10 cellular contexts compared by ENCODE assay signal in the genomic region with DNA sequence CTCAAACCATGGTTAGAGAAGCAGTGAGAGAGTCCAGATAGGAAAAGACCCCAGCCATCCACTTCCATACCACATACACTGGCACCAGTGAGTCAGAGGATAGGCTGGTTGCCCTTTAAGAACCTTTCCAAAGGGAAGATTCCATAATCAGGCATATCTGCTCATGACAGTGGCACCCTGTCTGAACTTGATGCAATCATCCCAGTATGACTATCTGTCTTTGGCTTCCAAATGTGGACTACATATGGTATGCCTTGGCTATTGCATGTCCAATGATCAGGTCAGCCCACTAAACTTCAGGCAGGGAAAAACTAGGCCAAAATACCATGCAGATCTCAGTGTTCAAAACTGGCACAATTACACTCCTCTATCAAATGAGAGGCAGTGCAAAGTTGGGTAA. TPM values are rescaled to one million over a fixed set of nuclear protein-coding genes. Genes with fewer than 3 reads are reported as not detected.
A peak's percentile ranks its signal among the peaks of the same experiment; 100 is the strongest.
DNase-seq lines count a peak whose midpoint lies in the region; ATAC-seq and TF ChIP-seq lines count a peak whose summit lies in the region.
"Had no signal": no experiment of that assay in that cellular context is flagged by ENCODE, and none has a peak within 500 bp of the region (broad histone marks: within the 10 kb centered on the region; RNA-seq: fewer than 3 reads in every experiment).

No MANE protein-coding gene starts in this region.

- CTCF ChIA-PET in HEK293 (lab: Yijun Ruan, JAX): no interaction called here

- intact Hi-C loops in lower lobe of right lung (cut with DNase I) (no loop called here), tibial artery (cut with DNase I; ENCODE audit: low total_unique reads) (no loop called here)

- no peak for ATAC-seq in lower lobe of right lung
- ATAC-seq in HG02763 (IDR thresholded peaks at IDR 0.05; ENCODE audit: unreplicated experiment): no peak

- POLR2A ChIA-PET in HEK293 (lab: Yijun Ruan, JAX): no interaction called here

- no peak for TF ChIP-seq CTCF in HEK293 (tag by site-specific recombination; IDR thresholded peaks at IDR 0.05)
- TF ChIP-seq CTCF in cardiac fibroblast (IDR thresholded peaks at IDR 0.05; ENCODE audit: low read depth, low read length): no peak
- no peak for TF ChIP-seq CTCF in lower lobe of right lung (IDR thresholded peaks at IDR 0.05)
- no peak for TF ChIP-seq CTCF in tibial artery (IDR thresholded peaks at IDR 0.05)

- H3K4me1 ChIP-seq in HEK293 (ENCODE audit: control insufficient read depth, insufficient read depth, low read length) (no peaks in the 10 kb centered on the region), lower lobe of right lung (peaks cover 28% of the 10 kb centered on the region), tibial artery (peaks cover 0 to 30% (median 19%) of the 10 kb centered on the region in 4 donors)

- H3K27me3 ChIP-seq in lower lobe of right lung (ENCODE audit: low read depth) (no peaks in the 10 kb centered on the region), tibial artery (no peaks in the 10 kb centered on the region)
- H3K27me3 ChIP-seq: tibial nerve had no signal

- peak; percentile 32 to 42 for DNase-seq in cardiac fibroblast (ENCODE audit: low read depth in 2 of 2)
- no peak for DNase-seq in lower lobe of right lung
- DNase-seq in tibial artery: no peak
- DNase-seq in NCI-H146 treated with DMSO at 0.1 percent for 48 hours (lab: John Stamatoyannopoulos, UW; ENCODE audit: unreplicated experiment): no peak
- DNase-seq in COR-L47 (lab: John Stamatoyannopoulos, UW): no peak
- DNase-seq: MM.1S, NCI-H524 had no signal

- no peaks in the 10 kb centered on the region for H3K9me3 ChIP-seq in HEK293 (ENCODE audit: control insufficient read depth, insufficient read depth, low read depth, low read length)
- H3K9me3 ChIP-seq in lower lobe of right lung: no peaks in the 10 kb centered on the region
- no peaks in the 10 kb centered on the region for H3K9me3 ChIP-seq in tibial artery
- H3K9me3 ChIP-seq: tibial nerve had no signal

- H3K4me3 ChIP-seq in HEK293 (ENCODE audit: low read depth, low read length): no peak overlapping the region
- H3K4me3 ChIP-seq in cardiac fibroblast (replicated peaks in 1 of 2; ENCODE audit: low read depth in 2 of 2, low read length in 2 of 2): no peak overlapping the region
- peak overlapping the region; percentile 15 for H3K4me3 ChIP-seq in lower lobe of right lung
- no peak overlapping the region for H3K4me3 ChIP-seq in tibial artery

- H3K27ac ChIP-seq in HEK293 (ENCODE audit: extremely low read depth, low read depth, low read length): no peak overlapping the region
- H3K27ac ChIP-seq in lower lobe of right lung: peak overlapping the region; percentile 82
- peak overlapping the region; percentile 86 to 94 for H3K27ac ChIP-seq in tibial artery

- H3K36me3 ChIP-seq in HEK293 (ENCODE audit: control insufficient read depth in 2 of 2, insufficient read depth in 1 of 2, low read length in 2 of 2) (no peaks in the 10 kb centered on the region), lower lobe of right lung (no peaks in the 10 kb centered on the region), tibial artery (no peaks in the 10 kb centered on the region)
- H3K36me3 ChIP-seq: tibial nerve had no signal

TF ChIP-seq in HEK293, 187 proteins besides CTCF, POLR2A, EP300 and RAD21 (continues in another document):
- no peak for TF ChIP-seq ZNF677 (tag by site-specific recombination; IDR thresholded peaks at IDR 0.05)
- no peak for TF ChIP-seq ZNF610 (tag by site-specific recombination; IDR thresholded peaks at IDR 0.05; ENCODE audit: borderline replicate concordance)
- TF ChIP-seq ZNF600 (tag by site-specific recombination; IDR thresholded peaks at IDR 0.05): peak; percentile 37; the same call in 1 of the 2 replicates
- TF ChIP-seq ZNF777 (tag by site-specific recombination; IDR thresholded peaks at IDR 0.05; ENCODE audit: borderline replicate concordance): no peak
- no peak for TF ChIP-seq ZNF426 (tag by site-specific recombination; IDR thresholded peaks at IDR 0.05)
- peak; percentile 33; the same call in 1 of the 2 replicates for TF ChIP-seq ZBTB17 (tag by site-specific recombination; IDR thresholded peaks at IDR 0.05)
- TF ChIP-seq ZNF626 (tag by site-specific recombination; IDR thresholded peaks at IDR 0.05): no peak
- no peak for TF ChIP-seq ZNF114 (tag by site-specific recombination; IDR thresholded peaks at IDR 0.05)
- no peak for TF ChIP-seq ZNF146 (tag by site-specific recombination; IDR thresholded peaks at IDR 0.05)
- TF ChIP-seq, protein P1, sequence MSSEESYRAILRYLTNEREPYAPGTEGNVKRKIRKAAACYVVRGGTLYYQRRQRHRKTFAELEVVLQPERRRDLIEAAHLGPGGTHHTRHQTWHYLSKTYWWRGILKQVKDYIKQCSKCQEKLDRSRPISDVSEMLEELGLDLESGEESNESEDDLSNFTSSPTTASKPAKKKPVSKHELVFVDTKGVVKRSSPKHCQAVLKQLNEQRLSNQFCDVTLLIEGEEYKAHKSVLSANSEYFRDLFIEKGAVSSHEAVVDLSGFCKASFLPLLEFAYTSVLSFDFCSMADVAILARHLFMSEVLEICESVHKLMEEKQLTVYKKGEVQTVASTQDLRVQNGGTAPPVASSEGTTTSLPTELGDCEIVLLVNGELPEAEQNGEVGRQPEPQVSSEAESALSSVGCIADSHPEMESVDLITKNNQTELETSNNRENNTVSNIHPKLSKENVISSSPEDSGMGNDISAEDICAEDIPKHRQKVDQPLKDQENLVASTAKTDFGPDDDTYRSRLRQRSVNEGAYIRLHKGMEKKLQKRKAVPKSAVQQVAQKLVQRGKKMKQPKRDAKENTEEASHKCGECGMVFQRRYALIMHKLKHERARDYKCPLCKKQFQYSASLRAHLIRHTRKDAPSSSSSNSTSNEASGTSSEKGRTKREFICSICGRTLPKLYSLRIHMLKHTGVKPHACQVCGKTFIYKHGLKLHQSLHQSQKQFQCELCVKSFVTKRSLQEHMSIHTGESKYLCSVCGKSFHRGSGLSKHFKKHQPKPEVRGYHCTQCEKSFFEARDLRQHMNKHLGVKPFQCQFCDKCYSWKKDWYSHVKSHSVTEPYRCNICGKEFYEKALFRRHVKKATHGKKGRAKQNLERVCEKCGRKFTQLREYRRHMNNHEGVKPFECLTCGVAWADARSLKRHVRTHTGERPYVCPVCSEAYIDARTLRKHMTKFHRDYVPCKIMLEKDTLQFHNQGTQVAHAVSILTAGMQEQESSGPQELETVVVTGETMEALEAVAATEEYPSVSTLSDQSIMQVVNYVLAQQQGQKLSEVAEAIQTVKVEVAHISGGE (tag by site-specific recombination; conservative IDR thresholded peaks at IDR 0.05; ENCODE audit: low read depth): no peak
- TF ChIP-seq, protein P2, sequence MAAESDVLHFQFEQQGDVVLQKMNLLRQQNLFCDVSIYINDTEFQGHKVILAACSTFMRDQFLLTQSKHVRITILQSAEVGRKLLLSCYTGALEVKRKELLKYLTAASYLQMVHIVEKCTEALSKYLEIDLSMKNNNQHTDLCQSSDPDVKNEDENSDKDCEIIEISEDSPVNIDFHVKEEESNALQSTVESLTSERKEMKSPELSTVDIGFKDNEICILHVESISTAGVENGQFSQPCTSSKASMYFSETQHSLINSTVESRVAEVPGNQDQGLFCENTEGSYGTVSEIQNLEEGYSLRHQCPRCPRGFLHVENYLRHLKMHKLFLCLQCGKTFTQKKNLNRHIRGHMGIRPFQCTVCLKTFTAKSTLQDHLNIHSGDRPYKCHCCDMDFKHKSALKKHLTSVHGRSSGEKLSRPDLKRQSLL (tag by site-specific recombination; IDR thresholded peaks at IDR 0.05): no peak
- TF ChIP-seq, protein P3, sequence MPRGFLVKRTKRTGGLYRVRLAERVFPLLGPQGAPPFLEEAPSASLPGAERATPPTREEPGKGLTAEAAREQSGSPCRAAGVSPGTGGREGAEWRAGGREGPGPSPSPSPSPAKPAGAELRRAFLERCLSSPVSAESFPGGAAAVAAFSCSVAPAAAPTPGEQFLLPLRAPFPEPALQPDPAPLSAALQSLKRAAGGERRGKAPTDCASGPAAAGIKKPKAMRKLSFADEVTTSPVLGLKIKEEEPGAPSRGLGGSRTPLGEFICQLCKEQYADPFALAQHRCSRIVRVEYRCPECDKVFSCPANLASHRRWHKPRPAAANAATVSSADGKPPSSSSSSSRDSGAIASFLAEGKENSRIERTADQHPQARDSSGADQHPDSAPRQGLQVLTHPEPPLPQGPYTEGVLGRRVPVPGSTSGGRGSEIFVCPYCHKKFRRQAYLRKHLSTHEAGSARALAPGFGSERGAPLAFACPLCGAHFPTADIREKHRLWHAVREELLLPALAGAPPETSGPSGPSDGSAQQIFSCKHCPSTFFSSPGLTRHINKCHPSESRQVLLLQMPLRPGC (tag by site-specific recombination; IDR thresholded peaks at IDR 0.05): no peak
- TF ChIP-seq, protein P4, sequence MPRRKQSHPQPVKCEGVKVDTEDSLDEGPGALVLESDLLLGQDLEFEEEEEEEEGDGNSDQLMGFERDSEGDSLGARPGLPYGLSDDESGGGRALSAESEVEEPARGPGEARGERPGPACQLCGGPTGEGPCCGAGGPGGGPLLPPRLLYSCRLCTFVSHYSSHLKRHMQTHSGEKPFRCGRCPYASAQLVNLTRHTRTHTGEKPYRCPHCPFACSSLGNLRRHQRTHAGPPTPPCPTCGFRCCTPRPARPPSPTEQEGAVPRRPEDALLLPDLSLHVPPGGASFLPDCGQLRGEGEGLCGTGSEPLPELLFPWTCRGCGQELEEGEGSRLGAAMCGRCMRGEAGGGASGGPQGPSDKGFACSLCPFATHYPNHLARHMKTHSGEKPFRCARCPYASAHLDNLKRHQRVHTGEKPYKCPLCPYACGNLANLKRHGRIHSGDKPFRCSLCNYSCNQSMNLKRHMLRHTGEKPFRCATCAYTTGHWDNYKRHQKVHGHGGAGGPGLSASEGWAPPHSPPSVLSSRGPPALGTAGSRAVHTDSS (tag by site-specific recombination; IDR thresholded peaks at IDR 0.05): no peak

RNA-seq across cellular contexts. Expression of a gene that starts 20.6 kb away (rescaled TPM):
- total RNA-seq in lower lobe of right lung: 58.8 TPM

RNA-seq across cellular contexts. Expression of a gene that starts 28.3 kb away (rescaled TPM):
- 83.2 TPM for total RNA-seq in lower lobe of right lung

RNA-seq across cellular contexts. Expression of a gene that starts 28.7 kb away (rescaled TPM):
- total RNA-seq in lower lobe of right lung: 77.3 TPM

RNA-seq across cellular contexts. Expression of a gene that starts 40.6 kb away (rescaled TPM):
- 40.2 TPM for total RNA-seq in lower lobe of right lung

Comparison
In these comparisons a context has a peak if more than half of its experiments do, and no peak if none do; other contexts are left out.
1. DNase-seq: peak in cardiac fibroblast (2 of 2); none in lower lobe of right lung (single experiment), tibial artery (0 of 2), NCI-H146 treated with DMSO at 0.1 percent for 48 hours (single experiment) and COR-L47 (single experiment).